In genomic region chr12:12353276-12353675, GRCh38 we compare ENCODE assay signal across 21 cellular contexts. TPM values are rescaled to one million over a fixed set of nuclear protein-coding genes. Genes with fewer than 3 reads are reported as not detected.
DNase-seq lines count a peak whose midpoint lies in the region; ATAC-seq and TF ChIP-seq lines count a peak whose summit lies in the region.
"Had no signal": no experiment of that assay in that cellular context is flagged by ENCODE, and none has a peak within 500 bp of the region (broad histone marks: within the 10 kb centered on the region; RNA-seq: fewer than 3 reads in every experiment).

No MANE protein-coding gene starts in this region.

- no peak overlapping the region for H3K4me3 Mint-ChIP-seq in activated CD4-positive, alpha-beta T cell treated with anti-CD3 and anti-CD28 coated beads, Interleukin-2, amount 10 ng/mL, durations not matched to agents 7 days and 5 days
- H3K4me3 Mint-ChIP-seq in CD4-positive, alpha-beta T cell = peak overlapping the region; percentile 49
- no peak overlapping the region for H3K4me3 Mint-ChIP-seq in WTC11
- H3K4me3 Mint-ChIP-seq in naive thymus-derived CD8-positive, alpha-beta T cell = no peak overlapping the region
- H3K4me3 Mint-ChIP-seq: CD14-positive monocyte had no signal

- no peak for DNase-seq in activated CD4-positive, alpha-beta T cell treated with anti-CD3 and anti-CD28 coated beads, Interleukin-2, amount 10 ng/mL, durations not matched to agents 7 days and 5 days
- DNase-seq in activated CD4-positive, alpha-beta T cell treated with anti-CD3 and anti-CD28 coated beads, Interleukin-2, amount 50 U/mL, for 4 hours = no peak
- no peak for DNase-seq in CD4-positive, alpha-beta T cell
- DNase-seq in WTC11 (ENCODE audit: low spot score) = no peak
- DNase-seq in naive thymus-derived CD8-positive, alpha-beta T cell = no peak
- DNase-seq in dedifferentiated amniotic fluid mesenchymal stem cell (ENCODE audit: extremely low spot score) = no peak
- DNase-seq: ACHN, Kasumi-1, NCI-H1105, NCI-H146, NCI-H1930, NCI-H2107, NCI-H524 treated with DMSO at 0.1 percent for 48 hours, NCI-H774, SIG-M5 had no signal

- CTCF ChIA-PET in activated CD4-positive, alpha-beta T cell treated with anti-CD3 and anti-CD28 coated beads, Interleukin-2, amount 10 ng/mL, durations not matched to agents 7 days and 5 days (lab: Charles Lee) = no interaction called here
- CTCF ChIA-PET in CD4-positive, alpha-beta T cell (lab: Charles Lee) = no interaction called here
- CTCF ChIA-PET in WTC11 (lab: Charles Lee) = no interaction called here

- peaks cover 37% of the 10 kb centered on the region for H3K4me1 Mint-ChIP-seq in activated CD4-positive, alpha-beta T cell treated with anti-CD3 and anti-CD28 coated beads, Interleukin-2, amount 10 ng/mL, durations not matched to agents 7 days and 5 days
- H3K4me1 Mint-ChIP-seq in CD4-positive, alpha-beta T cell (ENCODE audit: low read depth) = peaks cover 63% of the 10 kb centered on the region
- peaks cover 39% of the 10 kb centered on the region for H3K4me1 Mint-ChIP-seq in WTC11
- peaks cover 20 to 48% (median 41%) of the 10 kb centered on the region in 4 donors for H3K4me1 Mint-ChIP-seq in naive thymus-derived CD8-positive, alpha-beta T cell

- no peak for TF ChIP-seq CTCF in CD4-positive, alpha-beta T cell (IDR thresholded peaks at IDR 0.05)
- no peak for TF ChIP-seq CTCF in WTC11 (IDR thresholded peaks at IDR 0.05)

- H3K36me3 Mint-ChIP-seq in activated CD4-positive, alpha-beta T cell treated with anti-CD3 and anti-CD28 coated beads, Interleukin-2, amount 10 ng/mL, durations not matched to agents 7 days and 5 days (ENCODE audit: low read depth) = peaks cover 5% of the 10 kb centered on the region
- H3K36me3 Mint-ChIP-seq in CD4-positive, alpha-beta T cell (ENCODE audit: low read depth) = peaks cover 16% of the 10 kb centered on the region
- H3K36me3 Mint-ChIP-seq in WTC11 = no peaks in the 10 kb centered on the region
- no peaks in the 10 kb centered on the region for H3K36me3 Mint-ChIP-seq in naive thymus-derived CD8-positive, alpha-beta T cell
- H3K36me3 Mint-ChIP-seq: CD14-positive monocyte had no signal

- H3K9me3 Mint-ChIP-seq in activated CD4-positive, alpha-beta T cell treated with anti-CD3 and anti-CD28 coated beads, Interleukin-2, amount 10 ng/mL, durations not matched to agents 7 days and 5 days = no peaks in the 10 kb centered on the region
- H3K9me3 Mint-ChIP-seq in CD4-positive, alpha-beta T cell = no peaks in the 10 kb centered on the region
- no peaks in the 10 kb centered on the region for H3K9me3 Mint-ChIP-seq in WTC11
- H3K9me3 Mint-ChIP-seq in naive thymus-derived CD8-positive, alpha-beta T cell = no peaks in the 10 kb centered on the region
- H3K9me3 Mint-ChIP-seq: CD14-positive monocyte had no signal

- intact Hi-C loops in CD4-positive, alpha-beta T cell (cut with DNase I, micrococcal nuclease) = loop anchor here (5.0 to 10.0 kb wide), 4 partner anchors 86 to 1738 kb away; partner anchors contain the start of genes GSG1 (in 1 of the 2), LRP6 (in 1 of the 2) and MAGOHB (in 1 of the 2)

- no peaks in the 10 kb centered on the region for H3K27me3 ChIP-seq in CD4-positive, alpha-beta T cell (ENCODE audit: control insufficient read depth, insufficient read depth, low read length)
- H3K27me3 ChIP-seq: BE2C had no signal

- ATAC-seq in CD4-positive, alpha-beta T cell (ENCODE audit: poor library complexity) = no peak
- ATAC-seq in WTC11 (no peak), GM21423 (IDR thresholded peaks at IDR 0.05; ENCODE audit: unreplicated experiment) (no peak), GM18517 (IDR thresholded peaks at IDR 0.05; ENCODE audit: unreplicated experiment) (no peak)
- no peak for ATAC-seq in naive thymus-derived CD8-positive, alpha-beta T cell

- H3K27ac Mint-ChIP-seq in activated CD4-positive, alpha-beta T cell treated with anti-CD3 and anti-CD28 coated beads, Interleukin-2, amount 10 ng/mL, durations not matched to agents 7 days and 5 days = peak overlapping the region; percentile 20
- peak overlapping the region; percentile 8 for H3K27ac Mint-ChIP-seq in CD4-positive, alpha-beta T cell
- no peak overlapping the region for H3K27ac Mint-ChIP-seq in WTC11
- peak overlapping the region in 6 of 10 donors; percentile 9 to 83 (median 42) for H3K27ac Mint-ChIP-seq in naive thymus-derived CD8-positive, alpha-beta T cell

- POLR2A ChIA-PET in activated CD4-positive, alpha-beta T cell treated with anti-CD3 and anti-CD28 coated beads, Interleukin-2, amount 10 ng/mL, durations not matched to agents 7 days and 5 days (lab: Charles Lee) = no interaction called here
- POLR2A ChIA-PET in CD4-positive, alpha-beta T cell (lab: Charles Lee) = no interaction called here
- POLR2A ChIA-PET in WTC11 (lab: Charles Lee) = no interaction called here
- POLR2A ChIA-PET in naive thymus-derived CD8-positive, alpha-beta T cell (lab: Charles Lee) = no interaction called here

- no peaks in the 10 kb centered on the region for H3K27me3 Mint-ChIP-seq in activated CD4-positive, alpha-beta T cell treated with anti-CD3 and anti-CD28 coated beads, Interleukin-2, amount 10 ng/mL, durations not matched to agents 7 days and 5 days
- no peaks in the 10 kb centered on the region for H3K27me3 Mint-ChIP-seq in CD4-positive, alpha-beta T cell
- peaks cover 11% of the 10 kb centered on the region for H3K27me3 Mint-ChIP-seq in WTC11 (ENCODE audit: low read depth)
- H3K27me3 Mint-ChIP-seq in naive thymus-derived CD8-positive, alpha-beta T cell = no peaks in the 10 kb centered on the region

- H3K27ac ChIP-seq in CD4-positive, alpha-beta T cell (ENCODE audit: low read depth, low read length) = no peak overlapping the region
- H3K27ac ChIP-seq: 22Rv1, SK-N-MC had no signal

- no peaks in the 10 kb centered on the region for H3K9me3 ChIP-seq in CD4-positive, alpha-beta T cell (ENCODE audit: control insufficient read depth, low read length)
- H3K9me3 ChIP-seq: BE2C had no signal

TF ChIP-seq in WTC11, 78 proteins besides CTCF, POLR2A, EP300 and RAD21:
- peak; percentile 66; the same call in 1 of the 2 replicates for TF ChIP-seq ZNF121 (CRISPR knock-in tag; IDR thresholded peaks at IDR 0.05)
- no peak for TF ChIP-seq ZNF263 (CRISPR knock-in tag; IDR thresholded peaks at IDR 0.05; ENCODE audit: low read depth)
TF ChIP-seq in WTC11: peak in this region for 1.

RNA-seq across cellular contexts. Expression of gene MANSC1, which starts 3.2 kb away (rescaled TPM):
- under 1 TPM; 0.25 to 0.27 TPM for total RNA-seq in activated CD4-positive, alpha-beta T cell treated with anti-CD3 and anti-CD28 coated beads, Interleukin-2, amount 10 ng/mL, durations not matched to agents 7 days and 5 days
- total RNA-seq in CD4-positive, alpha-beta T cell = under 1 TPM; 0.33 to 0.45 TPM
- total RNA-seq in WTC11 (2021) = 6.8 to 10.7 TPM (median 10.6 TPM) in 3 replicates
- total RNA-seq in naive thymus-derived CD8-positive, alpha-beta T cell = under 1 TPM; 0.34 to 0.36 TPM
- polyA plus RNA-seq in naive thymus-derived CD8-positive, alpha-beta T cell = under 1 TPM; 0.39 to 0.89 (median 0.84) TPM

RNA-seq across cellular contexts. Expression of gene BORCS5, which starts 3.6 kb away (rescaled TPM):
- total RNA-seq in activated CD4-positive, alpha-beta T cell treated with anti-CD3 and anti-CD28 coated beads, Interleukin-2, amount 10 ng/mL, durations not matched to agents 7 days and 5 days = 10 to 100 TPM; 25.7 to 28.4 TPM
- total RNA-seq in CD4-positive, alpha-beta T cell = 10 to 100 TPM; 36.4 to 39.3 TPM
- 13.2 to 16.4 TPM (median 15.1 TPM) in 3 replicates for total RNA-seq in WTC11 (2021)
- 10 to 100 TPM; 12.4 to 16.6 TPM for total RNA-seq in naive thymus-derived CD8-positive, alpha-beta T cell
- polyA plus RNA-seq in naive thymus-derived CD8-positive, alpha-beta T cell = 10 to 100 TPM; 14.2 to 18.4 (median 15.7) TPM
